ENCODE assay signal across 17 cellular contexts in genomic region chr7:74441801-74442200, GRCh38.
"Had no signal": no experiment of that assay in that cellular context is flagged by ENCODE, and none has a peak within 500 bp of the region (broad histone marks: within the 10 kb centered on the region; RNA-seq: fewer than 3 reads in every experiment).

No MANE protein-coding gene starts in this region.

- H3K4me1 ChIP-seq: ascending aorta, foreskin keratinocyte, psoas muscle, sigmoid colon, tibial nerve had no signal

- ATAC-seq: foreskin keratinocyte; left ventricle myocardium superior; psoas muscle; stimulated activated naive B cell treated with anti-CD40 and anti-IgM and Interleukin-4, amounts not matched to agents 10 μg/mL and 1 μg/mL and 100 μg/mL, for 72 hours; T-cell had no signal

- H3K27me3 Mint-ChIP-seq: activated CD4-positive, alpha-beta memory T cell treated with anti-CD3 and anti-CD28 coated beads for 36 hours; activated naive CD8-positive, alpha-beta T cell treated with anti-CD3 and anti-CD28 coated beads, Interleukin-2, amount 10 ng/mL, durations not matched to agents 7 days and 5 days had no signal

- DNase-seq: activated CD4-positive, alpha-beta memory T cell treated with anti-CD3 and anti-CD28 coated beads for 36 hours; activated gamma-delta T cell; activated naive CD8-positive, alpha-beta T cell treated with anti-CD3 and anti-CD28 coated beads, Interleukin-2, amount 10 ng/mL, durations not matched to agents 7 days and 5 days; activated T-cell treated with anti-CD3 and anti-CD28 coated beads, Interleukin-2, amount 50 U/mL, for 48 hours; foreskin keratinocyte; head of caudate nucleus; left ventricle myocardium superior; mesendoderm; nucleus accumbens; psoas muscle; sigmoid colon; stimulated activated CD4-positive, alpha-beta T cell treated with anti-CD3 and anti-CD28 coated beads, Interleukin-2, amount 100 ng/mL, for 24 hours; stimulated activated naive B cell treated with anti-CD40 and anti-IgM and Interleukin-4, amounts not matched to agents 10 μg/mL and 1 μg/mL and 100 μg/mL, for 72 hours; T-cell; T1000 had no signal

- H3K36me3 Mint-ChIP-seq: activated CD4-positive, alpha-beta memory T cell treated with anti-CD3 and anti-CD28 coated beads for 36 hours; activated naive CD8-positive, alpha-beta T cell treated with anti-CD3 and anti-CD28 coated beads, Interleukin-2, amount 10 ng/mL, durations not matched to agents 7 days and 5 days; T-cell had no signal

- H3K4me3 Mint-ChIP-seq: activated CD4-positive, alpha-beta memory T cell treated with anti-CD3 and anti-CD28 coated beads for 36 hours; activated naive CD8-positive, alpha-beta T cell treated with anti-CD3 and anti-CD28 coated beads, Interleukin-2, amount 10 ng/mL, durations not matched to agents 7 days and 5 days; stimulated activated naive B cell treated with anti-CD40 and anti-IgM and Interleukin-4, amounts not matched to agents 10 μg/mL and 1 μg/mL and 100 μg/mL, for 72 hours; T-cell had no signal

- H3K27ac Mint-ChIP-seq: activated CD4-positive, alpha-beta memory T cell treated with anti-CD3 and anti-CD28 coated beads for 36 hours; activated naive CD8-positive, alpha-beta T cell treated with anti-CD3 and anti-CD28 coated beads, Interleukin-2, amount 10 ng/mL, durations not matched to agents 7 days and 5 days; stimulated activated naive B cell treated with anti-CD40 and anti-IgM and Interleukin-4, amounts not matched to agents 10 μg/mL and 1 μg/mL and 100 μg/mL, for 72 hours; T-cell had no signal

- H3K4me3 ChIP-seq: ascending aorta, psoas muscle, sigmoid colon, tibial nerve had no signal

- H3K27ac ChIP-seq: ascending aorta, foreskin keratinocyte, psoas muscle, sigmoid colon, tibial nerve had no signal

- H3K36me3 ChIP-seq: ascending aorta, sigmoid colon, tibial nerve had no signal

- H3K4me1 Mint-ChIP-seq: activated naive CD8-positive, alpha-beta T cell treated with anti-CD3 and anti-CD28 coated beads, Interleukin-2, amount 10 ng/mL, durations not matched to agents 7 days and 5 days; T-cell had no signal

- H3K27me3 ChIP-seq: ascending aorta, foreskin keratinocyte, sigmoid colon, tibial nerve had no signal
